8 cellular contexts compared by ENCODE assay signal in the genomic region with DNA sequence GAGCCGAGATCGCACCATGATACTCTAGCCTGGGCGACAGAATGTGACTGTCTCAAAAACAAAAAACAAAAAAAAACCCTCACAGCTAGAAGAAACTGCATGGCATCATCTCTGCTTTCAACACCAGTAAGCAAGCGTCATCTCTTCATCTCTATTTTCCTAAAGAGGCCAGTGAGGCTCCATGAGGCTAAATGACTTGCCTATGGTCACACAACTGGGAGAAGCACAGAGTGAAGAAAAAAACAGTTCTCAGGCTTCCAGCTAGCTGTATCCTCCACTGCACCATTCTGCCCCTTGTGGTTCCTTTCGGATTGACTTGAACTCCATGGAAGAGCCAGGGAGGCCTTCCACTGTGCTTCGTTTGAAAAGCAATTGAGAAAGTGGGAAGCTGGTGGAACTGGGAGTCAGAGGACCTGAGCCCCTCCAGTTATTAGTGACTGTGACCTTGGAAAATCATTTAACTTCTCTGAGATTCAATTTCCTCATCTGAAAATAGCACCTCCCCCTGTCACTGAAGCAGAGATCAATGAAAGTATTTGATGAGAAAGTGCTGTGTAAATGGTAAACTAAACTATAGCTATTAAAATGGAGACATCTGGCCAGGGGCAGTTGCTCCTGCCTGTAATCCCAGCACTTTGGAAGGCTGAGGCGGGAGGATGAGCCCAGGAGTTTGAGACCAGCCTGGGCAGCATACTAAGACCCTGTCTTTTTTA. TPM values are rescaled to one million over a fixed set of nuclear protein-coding genes. Genes with fewer than 3 reads are reported as not detected.
DNase-seq lines count a peak whose midpoint lies in the region; ATAC-seq and TF ChIP-seq lines count a peak whose summit lies in the region.

No MANE protein-coding gene starts in this region.

- no peaks in the 10 kb centered on the region for H3K36me3 Mint-ChIP-seq in stimulated activated naive B cell treated with anti-CD40 and anti-IgM and Interleukin-4, amounts not matched to agents 10 μg/mL and 1 μg/mL and 100 μg/mL, for 72 hours
- H3K36me3 Mint-ChIP-seq in mesothelial cell of epicardium: no peaks in the 10 kb centered on the region

- peak overlapping the region; percentile 56 for H3K27ac Mint-ChIP-seq in stimulated activated naive B cell treated with anti-CD40 and anti-IgM and Interleukin-4, amounts not matched to agents 10 μg/mL and 1 μg/mL and 100 μg/mL, for 72 hours
- no peak overlapping the region for H3K27ac Mint-ChIP-seq in mesothelial cell of epicardium

- no peak overlapping the region for H3K4me3 ChIP-seq in brain microvascular endothelial cell (ENCODE audit: low read depth, low read length)

- H3K9me3 Mint-ChIP-seq in stimulated activated naive B cell treated with anti-CD40 and anti-IgM and Interleukin-4, amounts not matched to agents 10 μg/mL and 1 μg/mL and 100 μg/mL, for 72 hours: no peaks in the 10 kb centered on the region
- no peaks in the 10 kb centered on the region for H3K9me3 Mint-ChIP-seq in mesothelial cell of epicardium

- no peak overlapping the region for H3K4me3 Mint-ChIP-seq in stimulated activated naive B cell treated with anti-CD40 and anti-IgM and Interleukin-4, amounts not matched to agents 10 μg/mL and 1 μg/mL and 100 μg/mL, for 72 hours
- H3K4me3 Mint-ChIP-seq in mesothelial cell of epicardium: no peak overlapping the region

- peak; percentile 57 for DNase-seq in H4 (ENCODE audit: low spot score)
- DNase-seq in NCI-H748 (lab: John Stamatoyannopoulos, UW; ENCODE audit: unreplicated experiment): peak; percentile 74
- DNase-seq in brain microvascular endothelial cell: peak; percentile 60
- DNase-seq in inferior parietal cortex (ENCODE audit: extremely low spot score): peak; percentile 69
- DNase-seq in stimulated activated naive B cell treated with anti-CD40 and anti-IgM and Interleukin-4, amounts not matched to agents 10 μg/mL and 1 μg/mL and 100 μg/mL, for 72 hours: no peak
- DNase-seq in mesothelial cell of epicardium (ENCODE audit: low spot score in 2 of 2, unreplicated experiment in 2 of 2): no peak

- in situ Hi-C loops in brain microvascular endothelial cell (cut with HindIII; ENCODE audit: low pct_ligation_motif_present, low sequenced_read_pairs): no loop called here

- H3K27me3 ChIP-seq in brain microvascular endothelial cell (replicated peaks): no peaks in the 10 kb centered on the region

- TF ChIP-seq CTCF in C4-2B (conservative IDR thresholded peaks at IDR 0.05): peak; percentile 82
- peak; percentile 90 for TF ChIP-seq CTCF in brain microvascular endothelial cell (IDR thresholded peaks at IDR 0.05; ENCODE audit: low read depth, low read length, missing control alignments)
- no peak for TF ChIP-seq CTCF in mesothelial cell of epicardium (IDR thresholded peaks at IDR 0.05; ENCODE audit: unreplicated experiment)

- no peaks in the 10 kb centered on the region for H3K36me3 ChIP-seq in brain microvascular endothelial cell (replicated peaks)

- peak; percentile 47 to 66 for ATAC-seq in stimulated activated naive B cell treated with anti-CD40 and anti-IgM and Interleukin-4, amounts not matched to agents 10 μg/mL and 1 μg/mL and 100 μg/mL, for 72 hours (replicated peaks)
- ATAC-seq in GM18498 (IDR thresholded peaks at IDR 0.05; ENCODE audit: unreplicated experiment): no peak

- H3K4me1 Mint-ChIP-seq in stimulated activated naive B cell treated with anti-CD40 and anti-IgM and Interleukin-4, amounts not matched to agents 10 μg/mL and 1 μg/mL and 100 μg/mL, for 72 hours: peaks cover 40 to 64% of the 10 kb centered on the region in 2 donors
- H3K4me1 Mint-ChIP-seq in mesothelial cell of epicardium: peaks cover 17% of the 10 kb centered on the region

- H3K27ac ChIP-seq in C4-2B (no peak overlapping the region), brain microvascular endothelial cell (no peak overlapping the region)

- H3K27me3 Mint-ChIP-seq in stimulated activated naive B cell treated with anti-CD40 and anti-IgM and Interleukin-4, amounts not matched to agents 10 μg/mL and 1 μg/mL and 100 μg/mL, for 72 hours: no peaks in the 10 kb centered on the region
- H3K27me3 Mint-ChIP-seq in mesothelial cell of epicardium (ENCODE audit: low read depth): no peaks in the 10 kb centered on the region

RNA-seq across cellular contexts. Expression of gene DENND4A, which starts 32.1 kb away (rescaled TPM):
- 5.4 and 7.2 TPM in 2 replicates for total RNA-seq in H4 (2014; rRNA removed; shearing (Covaris generic))
- total RNA-seq in mesothelial cell of epicardium: 19.5 to 23.3 TPM (median 21.5 TPM) in 3 replicates

RNA-seq across cellular contexts. Expression of gene RAB11A, which starts 45.1 kb away (rescaled TPM):
- total RNA-seq in H4 (2014; rRNA removed; shearing (Covaris generic)): 237 and 253 TPM in 2 replicates
- total RNA-seq in mesothelial cell of epicardium: 197 to 213 TPM (median 204 TPM) in 3 replicates

Comparison
In these comparisons a context has a peak if more than half of its experiments do, and no peak if none do; other contexts are left out.
1. DNase-seq: peak in H4 (single experiment), NCI-H748 (single experiment), brain microvascular endothelial cell (single experiment) and inferior parietal cortex (single experiment); none in stimulated activated naive B cell treated with anti-CD40 and anti-IgM and Interleukin-4, amounts not matched to agents 10 μg/mL and 1 μg/mL and 100 μg/mL, for 72 hours (single experiment) and mesothelial cell of epicardium (0 of 2).